18 cellular contexts compared by ENCODE assay signal in the genomic region with DNA sequence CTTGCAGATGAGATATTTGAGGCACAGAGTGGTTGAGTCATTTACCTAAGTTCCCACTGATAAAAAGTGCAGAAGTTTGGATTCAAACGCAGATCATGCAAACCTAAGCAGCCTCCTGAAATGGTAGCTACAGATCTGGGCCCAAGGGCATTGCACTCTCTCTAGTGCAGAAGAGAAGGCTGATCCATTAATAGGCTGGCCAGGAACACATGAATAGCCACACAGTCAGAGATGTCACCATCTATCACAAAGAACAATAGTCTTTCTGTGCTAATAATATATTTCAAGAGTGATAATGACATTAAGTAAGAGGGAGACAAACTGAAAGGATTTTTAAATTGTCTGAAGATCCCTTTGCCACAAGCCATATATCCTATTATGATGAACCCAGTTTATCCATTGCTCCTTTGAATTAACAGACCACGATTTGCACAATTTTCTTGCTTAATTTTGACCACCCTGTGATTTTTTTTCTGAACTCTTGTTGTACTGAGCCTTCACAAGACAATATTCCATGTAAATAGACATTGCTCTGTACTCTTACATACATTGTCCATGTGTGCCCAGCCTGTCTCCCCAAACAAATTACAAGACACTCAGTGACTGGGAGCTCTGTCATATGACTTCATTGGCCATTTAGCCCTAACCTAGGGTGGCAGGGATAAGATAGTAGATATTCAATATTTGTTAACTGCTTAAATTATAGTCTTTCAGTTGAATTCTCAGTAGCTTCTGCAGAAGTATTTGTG.
A peak's percentile ranks its signal among the peaks of the same experiment; 100 is the strongest.
DNase-seq lines count a peak whose midpoint lies in the region; ATAC-seq lines count a peak whose summit lies in the region.
"Had no signal": no experiment of that assay in that cellular context is flagged by ENCODE, and none has a peak within 500 bp of the region (broad histone marks: within the 10 kb centered on the region; RNA-seq: fewer than 3 reads in every experiment).

No MANE protein-coding gene starts in this region.

- peak overlapping the region; percentile 99 for H3K27ac ChIP-seq in temporal lobe (ENCODE audit: low read depth, low read length)
- H3K27ac ChIP-seq: 22Rv1 had no signal

- DNase-seq in NCI-H146 treated with DMSO at 0.1 percent for 48 hours (lab: John Stamatoyannopoulos, UW; ENCODE audit: unreplicated experiment), result peak; percentile 20
- DNase-seq in NCI-H146 (lab: John Stamatoyannopoulos, UW), result no peak
- DNase-seq in foreskin melanocyte, result peak; percentile 90
- peak; percentile 70 for DNase-seq in midbrain (lab: John Stamatoyannopoulos, UW)
- DNase-seq in stimulated activated CD4-positive, alpha-beta T cell treated with anti-CD3 and anti-CD28 coated beads, Interleukin-4, amount 100 ng/mL, for 1 hour, result no peak
- no peak for DNase-seq in T-helper 2 cell treated with Interferon-gamma antibody and Interleukin-4, amounts not matched to agents 5 μg/mL and 100 μg/mL, for 36 hours (ENCODE audit: low spot score)
- DNase-seq: GF-D8; GOT3; KBM-7; NCI-H2081; NCI-H446 treated with DMSO at 0.1 percent for 48 hours; NK-92 treated with Interleukin-12 subunit alpha and Interleukin-12 subunit beta, amount 100 ng/mL, for 24 hours; SHP77 treated with DMSO at 0.1 percent for 48 hours had no signal

- H3K27me3 Mint-ChIP-seq in T-helper 2 cell treated with Interferon-gamma antibody and Interleukin-4, amounts not matched to agents 5 μg/mL and 100 μg/mL, for 36 hours (ENCODE audit: low read depth), result peaks cover 16% of the 10 kb centered on the region

- no peak for ATAC-seq in GM18907 (IDR thresholded peaks at IDR 0.05; ENCODE audit: unreplicated experiment)
- ATAC-seq: SK-N-SH treated with all-trans-retinoic acid at 6 μM for 48 hours had no signal

- H3K4me3 Mint-ChIP-seq in T-helper 2 cell treated with Interferon-gamma antibody and Interleukin-4, amounts not matched to agents 5 μg/mL and 100 μg/mL, for 36 hours, result no peak overlapping the region
- H3K4me3 Mint-ChIP-seq: CD14-positive monocyte had no signal

- no peak overlapping the region for H3K27ac Mint-ChIP-seq in T-helper 2 cell treated with Interferon-gamma antibody and Interleukin-4, amounts not matched to agents 5 μg/mL and 100 μg/mL, for 36 hours

- H3K4me1 Mint-ChIP-seq in T-helper 2 cell treated with Interferon-gamma antibody and Interleukin-4, amounts not matched to agents 5 μg/mL and 100 μg/mL, for 36 hours (ENCODE audit: low read depth), result peaks cover 29% of the 10 kb centered on the region

- peaks cover 4% of the 10 kb centered on the region for H3K9me3 Mint-ChIP-seq in T-helper 2 cell treated with Interferon-gamma antibody and Interleukin-4, amounts not matched to agents 5 μg/mL and 100 μg/mL, for 36 hours
- H3K9me3 Mint-ChIP-seq: CD14-positive monocyte had no signal

- H3K36me3 Mint-ChIP-seq in T-helper 2 cell treated with Interferon-gamma antibody and Interleukin-4, amounts not matched to agents 5 μg/mL and 100 μg/mL, for 36 hours (ENCODE audit: low read depth), result peaks cover 7% of the 10 kb centered on the region
- H3K36me3 Mint-ChIP-seq: CD14-positive monocyte had no signal

Comparison
In these comparisons a context has a peak if more than half of its experiments do, and no peak if none do; other contexts are left out.
1. DNase-seq: peak in NCI-H146 treated with DMSO at 0.1 percent for 48 hours (single experiment), foreskin melanocyte (single experiment) and midbrain (single experiment); none in NCI-H146 (single experiment), stimulated activated CD4-positive, alpha-beta T cell treated with anti-CD3 and anti-CD28 coated beads, Interleukin-4, amount 100 ng/mL, for 1 hour (single experiment) and T-helper 2 cell treated with Interferon-gamma antibody and Interleukin-4, amounts not matched to agents 5 μg/mL and 100 μg/mL, for 36 hours (single experiment).